Comparison of ENCODE assay signal across 17 cellular contexts in genomic region chr5:145743396-145744061, GRCh38.
DNase-seq lines count a peak whose midpoint lies in the region; ATAC-seq and TF ChIP-seq lines count a peak whose summit lies in the region.
"Had no signal": no experiment of that assay in that cellular context is flagged by ENCODE, and none has a peak within 500 bp of the region (broad histone marks: within the 10 kb centered on the region; RNA-seq: fewer than 3 reads in every experiment).

No MANE protein-coding gene starts in this region.

- no peaks in the 10 kb centered on the region for H3K9me3 ChIP-seq in HEK293 (ENCODE audit: control insufficient read depth, insufficient read depth, low read depth, low read length)
- no peaks in the 10 kb centered on the region for H3K9me3 ChIP-seq in WERI-Rb-1 (ENCODE audit: severe bottlenecking)

- DNase-seq in activated T-cell treated with anti-CD3 and anti-CD28 coated beads, Interleukin-2, amount 50 U/mL, for 4 hours = no peak
- DNase-seq in activated T-cell treated with anti-CD3 and anti-CD28 coated beads, Interleukin-2, amount 50 U/mL, for 1 hour = no peak
- DNase-seq in WERI-Rb-1 = peak; percentile 41
- DNase-seq in natural killer cell = peak; percentile 15
- DNase-seq in RWPE1 (ENCODE audit: low spot score) = no peak
- no peak for DNase-seq in NCI-H2107 (lab: John Stamatoyannopoulos, UW)
- no peak for DNase-seq in AG20443 (ENCODE audit: low spot score)
- DNase-seq: DMS79 treated with DMSO at 0.1 percent for 48 hours, head of caudate nucleus, SIG-M5, tibial artery had no signal

- H3K27me3 Mint-ChIP-seq in activated T-cell treated with anti-CD3 and anti-CD28 coated beads, Interleukin-2, amount 50 U/mL, for 4 hours (ENCODE audit: low read depth) = no peaks in the 10 kb centered on the region
- no peaks in the 10 kb centered on the region for H3K27me3 Mint-ChIP-seq in natural killer cell (ENCODE audit: low read depth in 2 of 2)
- H3K27me3 Mint-ChIP-seq: dendritic cell treated with granulocyte-macrophage colony-stimulating factor and Interleukin-4, amounts not matched to agents 40 ng/mL and 50 ng/mL, for 4 days had no signal

- H3K4me1 ChIP-seq in HEK293 (ENCODE audit: control insufficient read depth, insufficient read depth, low read length) = no peaks in the 10 kb centered on the region
- H3K4me1 ChIP-seq: tibial artery had no signal

- intact Hi-C loops in natural killer cell (cut with micrococcal nuclease) = no loop called here

- no peaks in the 10 kb centered on the region for H3K36me3 ChIP-seq in HEK293 (ENCODE audit: control insufficient read depth in 2 of 2, insufficient read depth in 1 of 2, low read length in 2 of 2)
- no peaks in the 10 kb centered on the region for H3K36me3 ChIP-seq in WERI-Rb-1

- peaks cover 12% of the 10 kb centered on the region for H3K9me3 Mint-ChIP-seq in activated T-cell treated with anti-CD3 and anti-CD28 coated beads, Interleukin-2, amount 50 U/mL, for 4 hours
- peaks cover 2 to 8% of the 10 kb centered on the region in 2 donors for H3K9me3 Mint-ChIP-seq in natural killer cell

- H3K36me3 Mint-ChIP-seq in activated T-cell treated with anti-CD3 and anti-CD28 coated beads, Interleukin-2, amount 50 U/mL, for 4 hours (ENCODE audit: insufficient read depth) = no peaks in the 10 kb centered on the region
- no peaks in the 10 kb centered on the region for H3K36me3 Mint-ChIP-seq in natural killer cell
- H3K36me3 Mint-ChIP-seq: CD8-positive, alpha-beta T cell had no signal

- H3K4me3 ChIP-seq in HEK293 (ENCODE audit: low read depth, low read length) = no peak overlapping the region
- H3K4me3 ChIP-seq in WERI-Rb-1 (ENCODE audit: low read depth, low read length) = no peak overlapping the region
- H3K4me3 ChIP-seq: tibial artery had no signal

- no peaks in the 10 kb centered on the region for H3K4me1 Mint-ChIP-seq in activated T-cell treated with anti-CD3 and anti-CD28 coated beads, Interleukin-2, amount 50 U/mL, for 4 hours (ENCODE audit: low read depth)
- no peaks in the 10 kb centered on the region for H3K4me1 Mint-ChIP-seq in natural killer cell
- H3K4me1 Mint-ChIP-seq: mesothelial cell of epicardium, neural crest cell had no signal

- ATAC-seq in activated T-cell treated with anti-CD3 and anti-CD28 coated beads, Interleukin-2, amount 50 U/mL, for 4 hours = peak; percentile 14 to 23
- ATAC-seq in natural killer cell = peak; percentile 29 to 54 (median 46)
- ATAC-seq: CD8-positive, alpha-beta T cell; left lobe of liver had no signal

- no peak for TF ChIP-seq CTCF in HEK293 (tag by site-specific recombination; IDR thresholded peaks at IDR 0.05)
- no peak for TF ChIP-seq CTCF in WERI-Rb-1 (IDR thresholded peaks at IDR 0.05; ENCODE audit: low read depth, low read length)
- TF ChIP-seq CTCF in natural killer cell (IDR thresholded peaks at IDR 0.05) = no peak
- no peak for TF ChIP-seq CTCF in RWPE1 (conservative IDR thresholded peaks at IDR 0.05; ENCODE audit: low read depth)

- H3K27ac ChIP-seq in HEK293 (ENCODE audit: extremely low read depth, low read depth, low read length) = no peak overlapping the region
- no peak overlapping the region for H3K27ac ChIP-seq in WERI-Rb-1
- no peak overlapping the region for H3K27ac ChIP-seq in RWPE1
- H3K27ac ChIP-seq: tibial artery had no signal

- no peak overlapping the region for H3K4me3 Mint-ChIP-seq in activated T-cell treated with anti-CD3 and anti-CD28 coated beads, Interleukin-2, amount 50 U/mL, for 4 hours
- no peak overlapping the region for H3K4me3 Mint-ChIP-seq in natural killer cell
- H3K4me3 Mint-ChIP-seq: CD8-positive, alpha-beta T cell; dendritic cell treated with granulocyte-macrophage colony-stimulating factor and Interleukin-4, amounts not matched to agents 40 ng/mL and 50 ng/mL, for 4 days; mesothelial cell of epicardium; neural crest cell had no signal

- CTCF ChIA-PET in HEK293 (lab: Yijun Ruan, JAX) (no interaction called here), RWPE1 (lab: Yijun Ruan, JAX) (no interaction called here)

- POLR2A ChIA-PET in HEK293 (lab: Yijun Ruan, JAX) = no interaction called here
- POLR2A ChIA-PET in RWPE1 (lab: Yijun Ruan, JAX; ENCODE audit: low non-redundant PET) = no interaction called here

- H3K27me3 ChIP-seq in WERI-Rb-1 (ENCODE audit: insufficient read depth, low read depth, severe bottlenecking) = no peaks in the 10 kb centered on the region
- H3K27me3 ChIP-seq: tibial artery had no signal

- no peak overlapping the region for H3K27ac Mint-ChIP-seq in natural killer cell
- H3K27ac Mint-ChIP-seq: CD8-positive, alpha-beta T cell; dendritic cell treated with granulocyte-macrophage colony-stimulating factor and Interleukin-4, amounts not matched to agents 40 ng/mL and 50 ng/mL, for 4 days; mesothelial cell of epicardium had no signal

TF ChIP-seq in HEK293, 187 proteins besides CTCF, POLR2A, EP300 and RAD21:
- TF ChIP-seq ZNF645 (tag by site-specific recombination; IDR thresholded peaks at IDR 0.05) (no peak), ZIC2 (tag by site-specific recombination; IDR thresholded peaks at IDR 0.05) (peak; percentile 56)

Comparison
In these comparisons a context has a peak if more than half of its experiments do, and no peak if none do; other contexts are left out.
1. DNase-seq: peak in WERI-Rb-1 (single experiment) and natural killer cell (single experiment); none in activated T-cell treated with anti-CD3 and anti-CD28 coated beads, Interleukin-2, amount 50 U/mL, for 4 hours (single experiment), activated T-cell treated with anti-CD3 and anti-CD28 coated beads, Interleukin-2, amount 50 U/mL, for 1 hour (single experiment), RWPE1 (single experiment), NCI-H2107 (single experiment) and AG20443 (single experiment).